Comparison of ENCODE assay signal across 8 cellular contexts in the genomic region with DNA sequence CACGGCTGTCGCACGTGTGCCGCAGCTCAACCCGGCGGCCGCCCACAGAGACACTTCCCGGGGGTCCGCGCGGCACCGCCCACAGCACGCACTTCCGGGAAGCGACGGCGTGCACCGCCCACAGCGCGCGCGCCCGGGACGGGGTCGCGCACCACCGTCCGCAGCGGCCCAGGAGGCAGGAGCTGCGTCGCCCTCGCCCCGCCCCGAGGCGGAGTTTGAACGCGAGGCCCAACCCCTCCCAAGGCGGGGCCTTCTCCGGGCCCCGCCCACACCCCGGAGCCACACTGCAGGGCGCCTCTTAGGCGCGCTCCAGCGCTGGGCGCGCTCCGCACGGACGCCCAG.
DNase-seq lines count a peak whose midpoint lies in the region; ATAC-seq and TF ChIP-seq lines count a peak whose summit lies in the region.
"Not testable (repeated sequence)": the region's sequence is repeated elsewhere in the genome, so short reads cannot be mapped to it uniquely, and the experiment has no call there.

No MANE protein-coding gene starts in this region.

- H3K27me3 ChIP-seq in HCT116 (ENCODE audit: insufficient read depth, low read length); HUES64 (ENCODE audit: insufficient read depth, low read length); hepatocyte; prostate gland (replicated peaks; ENCODE audit: insufficient read depth): not testable (repeated sequence)

- H3K36me3 Mint-ChIP-seq in activated CD4-positive, alpha-beta T cell treated with anti-CD3 and anti-CD28 coated beads, Interleukin-2, amount 10 ng/mL, durations not matched to agents 7 days and 5 days (ENCODE audit: low read depth); MCF 10A (ENCODE audit: insufficient read depth, unreplicated experiment); stimulated activated naive B cell treated with anti-CD40 and anti-IgM and Interleukin-4, amounts not matched to agents 10 μg/mL and 1 μg/mL and 100 μg/mL, for 72 hours: not testable (repeated sequence)

- H3K4me3 ChIP-seq in GM12865 (ENCODE audit: low read depth, low read length); HCT116 (replicated peaks in 1 of 2; ENCODE audit: low read depth in 1 of 2, low read length in 2 of 2); hepatocyte: not testable (repeated sequence)
- H3K4me3 ChIP-seq in HUES64 (ENCODE audit: low read length) (peak overlapping the region; percentile 48; the same call in 1 of the 2 replicates), prostate gland (peak overlapping the region; percentile 26 to 34)

- not testable (repeated sequence) for H3K27ac ChIP-seq in HCT116 (ENCODE audit: low read depth, low read length); HUES64 (ENCODE audit: low read depth, low read length); hepatocyte; prostate gland

- not testable (repeated sequence) for H3K27ac Mint-ChIP-seq in activated CD4-positive, alpha-beta T cell treated with anti-CD3 and anti-CD28 coated beads, Interleukin-2, amount 10 ng/mL, durations not matched to agents 7 days and 5 days; MCF 10A (ENCODE audit: low read depth, unreplicated experiment); stimulated activated naive B cell treated with anti-CD40 and anti-IgM and Interleukin-4, amounts not matched to agents 10 μg/mL and 1 μg/mL and 100 μg/mL, for 72 hours

- not testable (repeated sequence) for H3K9me3 Mint-ChIP-seq in activated CD4-positive, alpha-beta T cell treated with anti-CD3 and anti-CD28 coated beads, Interleukin-2, amount 10 ng/mL, durations not matched to agents 7 days and 5 days; MCF 10A (ENCODE audit: unreplicated experiment); stimulated activated naive B cell treated with anti-CD40 and anti-IgM and Interleukin-4, amounts not matched to agents 10 μg/mL and 1 μg/mL and 100 μg/mL, for 72 hours

- intact Hi-C loops in HCT116 (cut with micrococcal nuclease); MCF 10A (cut with micrococcal nuclease); prostate gland (cut with DNase I): not testable (repeated sequence)

- CTCF ChIA-PET in HCT116 (lab: Charles Lee); activated CD4-positive, alpha-beta T cell treated with anti-CD3 and anti-CD28 coated beads, Interleukin-2, amount 10 ng/mL, durations not matched to agents 7 days and 5 days (lab: Charles Lee); MCF 10A (lab: Yijun Ruan, JAX): not testable (repeated sequence)

- not testable (repeated sequence) for H3K4me1 ChIP-seq in HCT116 (ENCODE audit: control insufficient read depth in 1 of 2, insufficient read depth in 2 of 2, low read length in 2 of 2); HUES64 (ENCODE audit: insufficient read depth, low read length); hepatocyte (ENCODE audit: insufficient read depth); prostate gland (replicated peaks)

- not testable (repeated sequence) for H3K9me2 ChIP-seq in HCT116 (ENCODE audit: insufficient read depth); hepatocyte (replicated peaks; ENCODE audit: insufficient read depth)

- BruUV-seq in HCT116 (replicated peaks; lab: Mats Ljungman, UMichigan); MCF 10A (replicated peaks; lab: Mats Ljungman, UMichigan): not testable (repeated sequence)

- peak; percentile 87 for DNase-seq in GM12865 (ENCODE audit: low read depth)
- peak; percentile 51 for DNase-seq in HCT116 (ENCODE audit: low read depth, low spot score)
- DNase-seq in activated CD4-positive, alpha-beta T cell treated with anti-CD3 and anti-CD28 coated beads, Interleukin-2, amount 10 ng/mL, durations not matched to agents 7 days and 5 days: peak; percentile 68
- DNase-seq in MCF 10A (ENCODE audit: unreplicated experiment): peak; percentile 63
- DNase-seq in hepatocyte (ENCODE audit: low spot score): peak; percentile 89
- DNase-seq in prostate gland (ENCODE audit: low spot score): peak; percentile 76
- DNase-seq in stimulated activated naive B cell treated with anti-CD40 and anti-IgM and Interleukin-4, amounts not matched to agents 10 μg/mL and 1 μg/mL and 100 μg/mL, for 72 hours: peak; percentile 89

- H3K79me2 ChIP-seq in HCT116 (ENCODE audit: insufficient read depth, low read length); hepatocyte: not testable (repeated sequence)

- not testable (repeated sequence) for H3K36me3 ChIP-seq in HCT116 (ENCODE audit: control insufficient read depth in 1 of 2, insufficient read depth in 2 of 2, low read length in 2 of 2); HUES64 (ENCODE audit: insufficient read depth, low read length); hepatocyte (replicated peaks; ENCODE audit: insufficient read depth, low read depth); prostate gland

- not testable (repeated sequence) for TF ChIP-seq POLR2A in HCT116 (IDR thresholded peaks at IDR 0.05; ENCODE audit: borderline replicate concordance, extremely low read depth, insufficient read depth, insufficient read length)
- peak; percentile 26 for TF ChIP-seq POLR2A in prostate gland (IDR thresholded peaks at IDR 0.05)

- TF ChIP-seq RAD21 in HCT116 (IDR thresholded peaks at IDR 0.05; ENCODE audit: low read depth): not testable (repeated sequence)

- H2AFZ ChIP-seq in HCT116 (ENCODE audit: low read depth, low read length, poor library complexity, severe bottlenecking); hepatocyte: not testable (repeated sequence)

- RAD21 ChIA-PET in HCT116 (lab: Charles Lee; ENCODE audit: low non-redundant PET in 1 of 2, low total read pairs in 2 of 2, uncharacterized antibody in 2 of 2, unreplicated experiment in 2 of 2): not testable (repeated sequence)

- H3K9me3 ChIP-seq in HCT116 (ENCODE audit: control insufficient read depth in 1 of 2, insufficient read depth in 1 of 2, low read depth in 1 of 2, low read length in 2 of 2); HUES64 (ENCODE audit: insufficient read depth, low read depth, low read length); hepatocyte (ENCODE audit: low read depth); prostate gland: not testable (repeated sequence)

- 0% methylated on average over 23 of the region's 50 CpGs for WGBS in HUES64
- WGBS in hepatocyte (ENCODE audit: low lambda C conversion rate, missing lambda C conversion rate): under 1% methylated on average over 28 of the region's 50 CpGs
- WGBS in prostate gland: no CpG with 5 or more reads among the region's 50 CpGs

- H3K4me3 Mint-ChIP-seq in activated CD4-positive, alpha-beta T cell treated with anti-CD3 and anti-CD28 coated beads, Interleukin-2, amount 10 ng/mL, durations not matched to agents 7 days and 5 days; MCF 10A (ENCODE audit: unreplicated experiment): not testable (repeated sequence)
- peak overlapping the region; percentile 36 to 55 for H3K4me3 Mint-ChIP-seq in stimulated activated naive B cell treated with anti-CD40 and anti-IgM and Interleukin-4, amounts not matched to agents 10 μg/mL and 1 μg/mL and 100 μg/mL, for 72 hours

- H3K9ac ChIP-seq in HCT116 (ENCODE audit: low read length); HUES64 (ENCODE audit: low read depth, low read length): not testable (repeated sequence)

- not testable (repeated sequence) for H3K4me1 Mint-ChIP-seq in activated CD4-positive, alpha-beta T cell treated with anti-CD3 and anti-CD28 coated beads, Interleukin-2, amount 10 ng/mL, durations not matched to agents 7 days and 5 days; MCF 10A (ENCODE audit: insufficient read depth, unreplicated experiment); stimulated activated naive B cell treated with anti-CD40 and anti-IgM and Interleukin-4, amounts not matched to agents 10 μg/mL and 1 μg/mL and 100 μg/mL, for 72 hours

- not testable (repeated sequence) for H3K4me2 ChIP-seq in HCT116 (ENCODE audit: low read length)
- peak overlapping the region; percentile 62 for H3K4me2 ChIP-seq in hepatocyte

- POLR2A ChIA-PET in HCT116 (lab: Charles Lee); activated CD4-positive, alpha-beta T cell treated with anti-CD3 and anti-CD28 coated beads, Interleukin-2, amount 10 ng/mL, durations not matched to agents 7 days and 5 days (lab: Charles Lee); MCF 10A (lab: Yijun Ruan, JAX): not testable (repeated sequence)

- TF ChIP-seq CTCF in GM12865 (IDR thresholded peaks at IDR 0.05; ENCODE audit: insufficient read depth, low read depth, low read length, missing control alignments); HCT116 (IDR thresholded peaks at IDR 0.05 in 2 of 3, conservative IDR thresholded peaks at IDR 0.05 in 1 of 3; ENCODE audit: borderline replicate concordance in 1 of 3, insufficient read depth in 1 of 3, low read depth in 2 of 3, low read length in 2 of 3); MCF 10A (IDR thresholded peaks at IDR 0.05; ENCODE audit: unreplicated experiment); hepatocyte (IDR thresholded peaks at IDR 0.05; ENCODE audit: poor library complexity); prostate gland (IDR thresholded peaks at IDR 0.05): not testable (repeated sequence)

- H4K20me1 ChIP-seq in HCT116 (ENCODE audit: insufficient read depth); hepatocyte (ENCODE audit: insufficient read depth, poor library complexity, severe bottlenecking): not testable (repeated sequence)

- H3K27me3 Mint-ChIP-seq in activated CD4-positive, alpha-beta T cell treated with anti-CD3 and anti-CD28 coated beads, Interleukin-2, amount 10 ng/mL, durations not matched to agents 7 days and 5 days; MCF 10A (ENCODE audit: insufficient read depth, unreplicated experiment); stimulated activated naive B cell treated with anti-CD40 and anti-IgM and Interleukin-4, amounts not matched to agents 10 μg/mL and 1 μg/mL and 100 μg/mL, for 72 hours: not testable (repeated sequence)

- peak; percentile 99 for ATAC-seq in HCT116
- peak; percentile 98 to 100 for ATAC-seq in stimulated activated naive B cell treated with anti-CD40 and anti-IgM and Interleukin-4, amounts not matched to agents 10 μg/mL and 1 μg/mL and 100 μg/mL, for 72 hours (replicated peaks)
